30 cellular contexts compared by ENCODE assay signal in the genomic region with DNA sequence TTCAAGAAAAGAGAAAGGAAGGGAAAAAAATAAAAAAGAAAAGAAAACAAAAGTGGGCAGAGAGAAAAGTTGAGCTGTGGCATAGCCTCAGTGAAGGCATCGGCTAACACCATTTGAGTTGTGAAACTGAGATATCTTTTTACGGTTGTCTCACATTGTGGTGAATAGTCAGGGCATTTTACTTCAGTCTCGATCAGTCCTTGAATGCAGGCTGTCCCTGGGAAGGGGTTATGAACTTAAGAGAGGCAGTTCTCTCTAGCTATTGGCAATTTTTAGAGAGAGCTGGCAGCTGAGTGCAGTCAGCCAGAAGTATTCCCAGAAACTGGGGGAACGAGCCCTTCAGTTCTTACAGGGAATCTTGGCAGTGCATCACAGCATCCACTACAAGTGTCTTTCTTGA.
"Had no signal": no experiment of that assay in that cellular context is flagged by ENCODE, and none has a peak within 500 bp of the region (broad histone marks: within the 10 kb centered on the region; RNA-seq: fewer than 3 reads in every experiment).

No MANE protein-coding gene starts in this region.

- H3K27ac Mint-ChIP-seq: activated CD4-positive, alpha-beta memory T cell treated with anti-CD3 and anti-CD28 coated beads for 36 hours; activated CD4-positive, alpha-beta T cell treated with anti-CD3 and anti-CD28 coated beads for 36 hours; activated CD4-positive, alpha-beta T cell treated with anti-CD3 and anti-CD28 coated beads, Interleukin-2, amount 10 ng/mL, durations not matched to agents 24 days and 14 days; activated CD8-positive, alpha-beta memory T cell treated with anti-CD3 and anti-CD28 coated beads, Interleukin-2, amount 10 ng/mL, durations not matched to agents 7 days and 5 days; activated CD8-positive, alpha-beta T cell treated with anti-CD3 and anti-CD28 coated beads, Interleukin-2, amount 10 ng/mL, durations not matched to agents 7 days and 5 days; activated naive CD4-positive, alpha-beta T cell treated with anti-CD3 and anti-CD28 coated beads for 36 hours; activated naive CD4-positive, alpha-beta T cell treated with anti-CD3 and anti-CD28 coated beads, Interleukin-2, amount 50 U/mL, for 24 hours; activated naive CD8-positive, alpha-beta T cell treated with anti-CD3 and anti-CD28 coated beads for 36 hours; activated naive CD8-positive, alpha-beta T cell treated with anti-CD3 and anti-CD28 coated beads, Interleukin-2, amount 50 U/mL, for 24 hours; activated T-helper 1 cell treated with anti-CD3 and anti-CD28 coated beads, Interleukin-12 subunit alpha, Interleukin-12 subunit beta, Interleukin-2, Interleukin-4 antibody, amounts not matched to agents 30 ng/mL and 10 ng/mL and 1 ng/mL, durations not matched to agents 14 hours and 24 hours and 36 hours; activated T-helper 2 cell treated with anti-CD3 and anti-CD28 coated beads, Interferon-gamma antibody, Interleukin-2, Interleukin-4, amounts not matched to agents 10 μg/mL and 5 μg/mL and 100 μg/mL, durations not matched to agents 14 hours and 24 hours and 36 hours; dendritic cell treated with granulocyte-macrophage colony-stimulating factor and Interleukin-4, amounts not matched to agents 40 ng/mL and 50 ng/mL, for 4 days; endodermal cell had no signal

- ATAC-seq: activated CD4-positive, alpha-beta T cell treated with anti-CD3 and anti-CD28 coated beads for 36 hours; activated CD8-positive, alpha-beta memory T cell treated with anti-CD3 and anti-CD28 coated beads, Interleukin-2, amount 10 ng/mL, durations not matched to agents 7 days and 5 days; activated CD8-positive, alpha-beta T cell treated with anti-CD3 and anti-CD28 coated beads, Interleukin-2, amount 10 ng/mL, durations not matched to agents 7 days and 5 days; activated naive CD8-positive, alpha-beta T cell treated with anti-CD3 and anti-CD28 coated beads, Interleukin-2, amount 50 U/mL, for 24 hours; body of pancreas; esophagus mucosa; foreskin keratinocyte; gastrocnemius medialis had no signal

- H3K9me3 ChIP-seq: adrenal gland, body of pancreas, gastrocnemius medialis had no signal

- H3K4me3 Mint-ChIP-seq: activated CD4-positive, alpha-beta memory T cell treated with anti-CD3 and anti-CD28 coated beads for 36 hours; activated CD4-positive, alpha-beta T cell treated with anti-CD3 and anti-CD28 coated beads for 36 hours; activated CD4-positive, alpha-beta T cell treated with anti-CD3 and anti-CD28 coated beads, Interleukin-2, amount 10 ng/mL, durations not matched to agents 24 days and 14 days; activated CD8-positive, alpha-beta memory T cell treated with anti-CD3 and anti-CD28 coated beads, Interleukin-2, amount 10 ng/mL, durations not matched to agents 7 days and 5 days; activated CD8-positive, alpha-beta T cell treated with anti-CD3 and anti-CD28 coated beads, Interleukin-2, amount 10 ng/mL, durations not matched to agents 7 days and 5 days; activated naive CD4-positive, alpha-beta T cell treated with anti-CD3 and anti-CD28 coated beads for 36 hours; activated naive CD4-positive, alpha-beta T cell treated with anti-CD3 and anti-CD28 coated beads, Interleukin-2, amount 50 U/mL, for 24 hours; activated naive CD8-positive, alpha-beta T cell treated with anti-CD3 and anti-CD28 coated beads for 36 hours; activated naive CD8-positive, alpha-beta T cell treated with anti-CD3 and anti-CD28 coated beads, Interleukin-2, amount 50 U/mL, for 24 hours; activated T-helper 1 cell treated with anti-CD3 and anti-CD28 coated beads, Interleukin-12 subunit alpha, Interleukin-12 subunit beta, Interleukin-2, Interleukin-4 antibody, amounts not matched to agents 30 ng/mL and 10 ng/mL and 1 ng/mL, durations not matched to agents 14 hours and 24 hours and 36 hours; central memory CD8-positive, alpha-beta T cell; dendritic cell treated with granulocyte-macrophage colony-stimulating factor and Interleukin-4, amounts not matched to agents 40 ng/mL and 50 ng/mL, for 4 days; endodermal cell had no signal

- H3K27me3 Mint-ChIP-seq: activated CD4-positive, alpha-beta memory T cell treated with anti-CD3 and anti-CD28 coated beads for 36 hours; activated CD4-positive, alpha-beta T cell treated with anti-CD3 and anti-CD28 coated beads for 36 hours; activated CD4-positive, alpha-beta T cell treated with anti-CD3 and anti-CD28 coated beads, Interleukin-2, amount 10 ng/mL, durations not matched to agents 24 days and 14 days; activated CD8-positive, alpha-beta memory T cell treated with anti-CD3 and anti-CD28 coated beads, Interleukin-2, amount 10 ng/mL, durations not matched to agents 7 days and 5 days; activated naive CD4-positive, alpha-beta T cell treated with anti-CD3 and anti-CD28 coated beads, Interleukin-2, amount 50 U/mL, for 24 hours; activated naive CD8-positive, alpha-beta T cell treated with anti-CD3 and anti-CD28 coated beads for 36 hours; activated naive CD8-positive, alpha-beta T cell treated with anti-CD3 and anti-CD28 coated beads, Interleukin-2, amount 50 U/mL, for 24 hours; central memory CD8-positive, alpha-beta T cell; dendritic cell treated with granulocyte-macrophage colony-stimulating factor and Interleukin-4, amounts not matched to agents 40 ng/mL and 50 ng/mL, for 4 days had no signal

- H3K9me3 Mint-ChIP-seq: activated CD4-positive, alpha-beta T cell treated with anti-CD3 and anti-CD28 coated beads, Interleukin-2, amount 10 ng/mL, durations not matched to agents 24 days and 14 days; activated naive CD4-positive, alpha-beta T cell treated with anti-CD3 and anti-CD28 coated beads, Interleukin-2, amount 50 U/mL, for 24 hours; activated naive CD8-positive, alpha-beta T cell treated with anti-CD3 and anti-CD28 coated beads, Interleukin-2, amount 50 U/mL, for 24 hours; activated T-helper 1 cell treated with anti-CD3 and anti-CD28 coated beads, Interleukin-12 subunit alpha, Interleukin-12 subunit beta, Interleukin-2, Interleukin-4 antibody, amounts not matched to agents 30 ng/mL and 10 ng/mL and 1 ng/mL, durations not matched to agents 14 hours and 24 hours and 36 hours; activated T-helper 2 cell treated with anti-CD3 and anti-CD28 coated beads, Interferon-gamma antibody, Interleukin-2, Interleukin-4, amounts not matched to agents 10 μg/mL and 5 μg/mL and 100 μg/mL, durations not matched to agents 14 hours and 24 hours and 36 hours; central memory CD8-positive, alpha-beta T cell; dendritic cell treated with granulocyte-macrophage colony-stimulating factor and Interleukin-4, amounts not matched to agents 40 ng/mL and 50 ng/mL, for 4 days had no signal

- DNase-seq: activated CD4-positive, alpha-beta memory T cell treated with anti-CD3 and anti-CD28 coated beads for 36 hours; activated CD4-positive, alpha-beta T cell treated with anti-CD3 and anti-CD28 coated beads for 36 hours; activated CD4-positive, alpha-beta T cell treated with anti-CD3 and anti-CD28 coated beads, Interleukin-2, amount 10 ng/mL, durations not matched to agents 24 days and 14 days; activated CD4-positive, CD25-positive, alpha-beta regulatory T cell; activated CD4-positive, CD25-positive, alpha-beta regulatory T cell treated with anti-CD3 and anti-CD28 coated beads, Interleukin-2, amount 50 U/mL, for 72 hours; activated CD8-positive, alpha-beta memory T cell treated with anti-CD3 and anti-CD28 coated beads, Interleukin-2, amount 10 ng/mL, durations not matched to agents 7 days and 5 days; activated CD8-positive, alpha-beta memory T cell treated with anti-CD3 and anti-CD28 coated beads, Interleukin-2, amount 50 U/mL, for 4 hours; activated CD8-positive, alpha-beta T cell treated with anti-CD3 and anti-CD28 coated beads, Interleukin-2, amount 10 ng/mL, durations not matched to agents 7 days and 5 days; activated effector memory CD4-positive, alpha-beta T cell treated with anti-CD3 and anti-CD28 coated beads, Interleukin-2, amount 50 U/mL, for 16 hours; activated naive CD4-positive, alpha-beta T cell treated with anti-CD3 and anti-CD28 coated beads for 36 hours; activated naive CD8-positive, alpha-beta T cell treated with anti-CD3 and anti-CD28 coated beads for 36 hours; activated naive CD8-positive, alpha-beta T cell treated with anti-CD3 and anti-CD28 coated beads, Interleukin-2, amount 50 U/mL, for 24 hours; activated T-cell treated with anti-CD3 and anti-CD28 coated beads, Interleukin-2, amount 50 U/mL, for 1 hour; activated T-cell treated with anti-CD3 and anti-CD28 coated beads, Interleukin-2, amount 50 U/mL, for 48 hours; adrenal gland; aorta; body of pancreas; dorsolateral prefrontal cortex; effector memory CD4-positive, alpha-beta T cell; endodermal cell; foreskin keratinocyte; gastrocnemius medialis; T-helper 2 cell had no signal

- H3K36me3 ChIP-seq: adrenal gland, gastrocnemius medialis had no signal

- H3K27me3 ChIP-seq: adrenal gland, body of pancreas, foreskin keratinocyte, gastrocnemius medialis had no signal

- H3K36me3 Mint-ChIP-seq: activated CD4-positive, alpha-beta memory T cell treated with anti-CD3 and anti-CD28 coated beads for 36 hours; activated CD8-positive, alpha-beta memory T cell treated with anti-CD3 and anti-CD28 coated beads, Interleukin-2, amount 10 ng/mL, durations not matched to agents 7 days and 5 days; activated naive CD4-positive, alpha-beta T cell treated with anti-CD3 and anti-CD28 coated beads, Interleukin-2, amount 50 U/mL, for 24 hours; activated naive CD8-positive, alpha-beta T cell treated with anti-CD3 and anti-CD28 coated beads for 36 hours had no signal

- H3K4me3 ChIP-seq: adrenal gland, body of pancreas, coronary artery, dorsolateral prefrontal cortex, gastrocnemius medialis had no signal

- H3K4me1 Mint-ChIP-seq: activated CD4-positive, alpha-beta T cell treated with anti-CD3 and anti-CD28 coated beads for 36 hours; activated CD4-positive, alpha-beta T cell treated with anti-CD3 and anti-CD28 coated beads, Interleukin-2, amount 10 ng/mL, durations not matched to agents 24 days and 14 days; activated CD8-positive, alpha-beta memory T cell treated with anti-CD3 and anti-CD28 coated beads, Interleukin-2, amount 10 ng/mL, durations not matched to agents 7 days and 5 days; activated naive CD4-positive, alpha-beta T cell treated with anti-CD3 and anti-CD28 coated beads, Interleukin-2, amount 50 U/mL, for 24 hours; activated naive CD8-positive, alpha-beta T cell treated with anti-CD3 and anti-CD28 coated beads for 36 hours; activated naive CD8-positive, alpha-beta T cell treated with anti-CD3 and anti-CD28 coated beads, Interleukin-2, amount 50 U/mL, for 24 hours; central memory CD8-positive, alpha-beta T cell had no signal

- H3K27ac ChIP-seq: adrenal gland, body of pancreas, coronary artery, dorsolateral prefrontal cortex, foreskin keratinocyte, gastrocnemius medialis had no signal

- H3K4me1 ChIP-seq: adrenal gland, body of pancreas, foreskin keratinocyte, gastrocnemius medialis had no signal
